In the genomic region with DNA sequence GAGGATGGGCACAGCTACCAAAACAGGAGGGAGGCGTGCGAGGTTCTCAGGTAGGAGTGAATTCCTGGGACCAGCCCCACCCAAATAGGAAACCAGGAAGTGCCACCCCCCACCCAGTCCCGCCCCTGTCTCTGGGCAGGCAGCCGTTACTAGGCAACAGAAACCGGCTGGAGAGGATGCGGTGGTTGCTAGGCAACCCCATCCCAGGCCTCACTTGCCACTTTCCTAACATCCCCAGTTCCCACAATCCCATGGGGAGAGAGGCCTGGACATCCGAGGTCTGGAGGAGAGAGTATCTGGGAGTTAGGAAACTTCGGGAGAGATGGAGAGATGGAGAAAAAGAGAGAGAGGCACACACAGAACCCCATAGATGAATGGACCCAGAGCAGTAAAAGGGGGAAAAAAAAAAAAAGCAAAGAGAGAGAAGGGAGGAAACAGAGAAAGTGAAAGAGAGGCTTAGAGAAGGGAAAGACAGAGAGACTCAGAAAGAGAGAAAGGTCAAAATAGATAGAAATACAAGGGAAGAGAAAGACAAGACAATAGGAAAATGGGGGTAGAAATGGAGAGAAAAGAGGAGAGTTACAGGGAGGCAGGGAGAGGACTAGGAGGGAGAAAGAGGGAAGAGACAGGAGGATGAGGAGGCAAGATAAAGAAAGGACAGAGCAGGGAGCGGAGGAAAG, we compare ENCODE assay signal across 11 cellular contexts. TPM values are rescaled to one million over a fixed set of nuclear protein-coding genes. Genes with fewer than 3 reads are reported as not detected.
A peak's percentile ranks its signal among the peaks of the same experiment; 100 is the strongest.
DNase-seq lines count a peak whose midpoint lies in the region; ATAC-seq and TF ChIP-seq lines count a peak whose summit lies in the region.
"Had no signal": no experiment of that assay in that cellular context is flagged by ENCODE, and none has a peak within 500 bp of the region (broad histone marks: within the 10 kb centered on the region; RNA-seq: fewer than 3 reads in every experiment).

No MANE protein-coding gene starts in this region.

- H4K20me1 ChIP-seq in BLaER1 treated with 17β-estradiol and CSF1 and Interleukin-3, amounts not matched to agents 10 nM and 100 nM, result peaks cover 6 to 62% (median 21%) of the 10 kb centered on the region in 11 experiments; a peak in 15 of 22 replicates

- peak overlapping the region in 1 of 11 experiments; percentile 82; a peak in 2 of 22 replicates for H3K9ac ChIP-seq in BLaER1 treated with 17β-estradiol and CSF1 and Interleukin-3, amounts not matched to agents 10 nM and 100 nM
- H3K9ac ChIP-seq: KMS-11 had no signal

- peak; percentile 92 for DNase-seq in H7
- DNase-seq in RPMI7951 (ENCODE audit: low read depth), result peak; percentile 58
- DNase-seq in glutamatergic neuron, result peak; percentile 77
- DNase-seq in DMS114 treated with DMSO at 0.1 percent for 48 hours (lab: John Stamatoyannopoulos, UW; ENCODE audit: unreplicated experiment), result no peak
- no peak for DNase-seq in Peyer's patch
- no peak for DNase-seq in stimulated activated CD4-positive, alpha-beta T cell treated with anti-CD3 and anti-CD28 coated beads, Interleukin-4, amount 100 ng/mL, for 1 hour

- H3K27me3 Mint-ChIP-seq in glutamatergic neuron (ENCODE audit: unreplicated experiment), result peaks cover 10% of the 10 kb centered on the region

- peak overlapping the region in 9 of 11 experiments; percentile 86 to 98 (median 94); a peak in 18 of 22 replicates for H3K4me2 ChIP-seq in BLaER1 treated with 17β-estradiol and CSF1 and Interleukin-3, amounts not matched to agents 10 nM and 100 nM
- H3K4me2 ChIP-seq: KMS-11 had no signal

- H3K36me3 ChIP-seq in BLaER1 treated with 17β-estradiol and CSF1 and Interleukin-3, amounts not matched to agents 10 nM and 100 nM, result peaks cover 44 to 48% (median 46%) of the 10 kb centered on the region in 11 experiments
- H3K36me3 ChIP-seq in H7 (replicated peaks; ENCODE audit: control insufficient read depth, insufficient read depth, low read length) (peaks cover 19% of the 10 kb centered on the region), Peyer's patch (no peaks in the 10 kb centered on the region)
- H3K36me3 ChIP-seq: HAP-1, prostate gland had no signal

- TF ChIP-seq CTCF in glutamatergic neuron (IDR thresholded peaks at IDR 0.05; ENCODE audit: partially characterized antibody, unreplicated experiment) (no peak), Peyer's patch (IDR thresholded peaks at IDR 0.05) (no peak)

- no peak overlapping the region for H3K4me3 ChIP-seq in BLaER1 treated with 17β-estradiol and CSF1 and Interleukin-3, amounts not matched to agents 10 nM and 100 nM
- H3K4me3 ChIP-seq in H7 (ENCODE audit: insufficient read depth, low read depth, low read length), result no peak overlapping the region
- no peak overlapping the region for H3K4me3 ChIP-seq in Peyer's patch
- H3K4me3 ChIP-seq: HAP-1, prostate gland had no signal

- peaks cover 10% of the 10 kb centered on the region for H3K9me3 Mint-ChIP-seq in glutamatergic neuron (ENCODE audit: unreplicated experiment)

- no peak overlapping the region for H3K4me3 Mint-ChIP-seq in glutamatergic neuron (ENCODE audit: unreplicated experiment)

- no peak overlapping the region for H3K27ac ChIP-seq in BLaER1 treated with 17β-estradiol and CSF1 and Interleukin-3, amounts not matched to agents 10 nM and 100 nM
- H3K27ac ChIP-seq in Peyer's patch, result no peak overlapping the region
- H3K27ac ChIP-seq: KMS-11, prostate gland had no signal

- peaks cover 34 to 72% (median 58%) of the 10 kb centered on the region in 10 experiments for H3K4me1 ChIP-seq in BLaER1 treated with 17β-estradiol and CSF1 and Interleukin-3, amounts not matched to agents 10 nM and 100 nM
- H3K4me1 ChIP-seq in Peyer's patch, result peaks cover 0 to 3% (median 0%) of the 10 kb centered on the region in 4 donors
- H3K4me1 ChIP-seq: HAP-1, prostate gland had no signal

- H3K36me3 Mint-ChIP-seq in glutamatergic neuron (ENCODE audit: unreplicated experiment), result peaks cover 31% of the 10 kb centered on the region

- H3K27me3 ChIP-seq in BLaER1 treated with 17β-estradiol and CSF1 and Interleukin-3, amounts not matched to agents 10 nM and 100 nM, result no peaks in the 10 kb centered on the region
- H3K27me3 ChIP-seq in H7 (ENCODE audit: control insufficient read depth, insufficient read depth, low read length) (no peaks in the 10 kb centered on the region), Peyer's patch (peaks cover 0 to 10% of the 10 kb centered on the region in 2 donors)

- H3K4me1 Mint-ChIP-seq in glutamatergic neuron (ENCODE audit: low read depth, unreplicated experiment), result peaks cover 8% of the 10 kb centered on the region

- H3K9me3 ChIP-seq in BLaER1 treated with 17β-estradiol and CSF1 and Interleukin-3, amounts not matched to agents 10 nM and 100 nM (replicated peaks in 1 of 11), result no peaks in the 10 kb centered on the region
- no peaks in the 10 kb centered on the region for H3K9me3 ChIP-seq in Peyer's patch
- H3K9me3 ChIP-seq: HAP-1, prostate gland had no signal

- H3K27ac Mint-ChIP-seq in glutamatergic neuron (ENCODE audit: unreplicated experiment), result peak overlapping the region; percentile 48

- no peak for TF ChIP-seq POLR2A in Peyer's patch (IDR thresholded peaks at IDR 0.05)

- ATAC-seq in GM21786 (IDR thresholded peaks at IDR 0.05; ENCODE audit: unreplicated experiment), result no peak

RNA-seq across cellular contexts. Expression of gene GRIK5, which starts 3.8 kb away (rescaled TPM):
- total RNA-seq in H7 (2014; rRNA removed; shearing (Covaris generic)), result 15.7 and 16.4 TPM in 2 replicates
- not detected in 2 replicates for total RNA-seq in RPMI7951 (2014; rRNA removed; shearing (Covaris generic))
- 79.1 TPM for total RNA-seq in glutamatergic neuron (ENCODE audit: unreplicated experiment)
- total RNA-seq in Peyer's patch, result 1 to 10 TPM in 2 of 4 donors, under 1 TPM in 2; 0.57 to 7.4 (median 0.89) TPM

RNA-seq across cellular contexts. Expression of gene ZNF574, which starts 9.8 kb away (rescaled TPM):
- total RNA-seq in H7 (2014; rRNA removed; shearing (Covaris generic)), result 44.0 and 45.4 TPM in 2 replicates
- 18.1 and 20.6 TPM in 2 replicates for total RNA-seq in RPMI7951 (2014; rRNA removed; shearing (Covaris generic))
- total RNA-seq in glutamatergic neuron (ENCODE audit: unreplicated experiment) (24.1 TPM), Peyer's patch (10 to 100 TPM; 11.0 to 24.2 (median 17.0) TPM)

Comparison
In these comparisons a context has a peak if more than half of its experiments do, and no peak if none do; other contexts are left out.
1. DNase-seq: peak in H7 (single experiment), RPMI7951 (single experiment) and glutamatergic neuron (single experiment); none in DMS114 treated with DMSO at 0.1 percent for 48 hours (single experiment), Peyer's patch (0 of 3) and stimulated activated CD4-positive, alpha-beta T cell treated with anti-CD3 and anti-CD28 coated beads, Interleukin-4, amount 100 ng/mL, for 1 hour (single experiment).